In the genomic region with DNA sequence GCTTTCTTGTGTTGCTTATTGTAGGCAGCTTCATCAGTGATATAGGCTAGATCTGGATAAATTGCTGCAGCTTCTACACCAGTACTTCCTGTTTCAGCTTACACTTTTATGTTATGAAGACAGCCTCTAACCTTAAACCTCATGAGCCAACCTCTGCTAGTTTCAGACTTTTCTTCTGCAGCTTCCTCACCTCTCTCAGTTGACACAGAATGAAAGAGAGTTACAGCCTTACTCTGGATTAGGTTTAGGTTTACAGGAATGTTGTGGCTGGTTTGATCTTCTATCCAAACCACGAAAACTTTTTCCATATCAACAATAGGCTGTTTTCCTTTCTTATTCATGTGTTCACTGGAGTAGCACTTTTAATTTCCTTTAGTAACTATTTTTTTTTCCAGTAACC, we compare ENCODE assay signal across 21 cellular contexts.
DNase-seq lines count a peak whose midpoint lies in the region; ATAC-seq lines count a peak whose summit lies in the region.
"Had no signal": no experiment of that assay in that cellular context is flagged by ENCODE, and none has a peak within 500 bp of the region (broad histone marks: within the 10 kb centered on the region; RNA-seq: fewer than 3 reads in every experiment).

No MANE protein-coding gene starts in this region.

- H4K91ac ChIP-seq in mesenchymal stem cell (ENCODE audit: low read length) = no peak overlapping the region

- H3K14ac ChIP-seq in mesenchymal stem cell (ENCODE audit: low read length in 2 of 2) = no peak overlapping the region

- no peak overlapping the region for H3K4me3 ChIP-seq in mesenchymal stem cell (ENCODE audit: insufficient read depth in 1 of 2, low read depth in 1 of 2, low read length in 2 of 2)
- H3K4me3 ChIP-seq: cardiac muscle cell, sigmoid colon, stomach, upper lobe of right lung had no signal

- peak overlapping the region; percentile 1 for H3K27ac ChIP-seq in mesenchymal stem cell (ENCODE audit: low read length, poor library complexity, severe bottlenecking)
- H3K27ac ChIP-seq: C4-2B, cardiac muscle cell, sigmoid colon, stomach, upper lobe of right lung had no signal

- H2BK15ac ChIP-seq in mesenchymal stem cell (ENCODE audit: low read depth, poor library complexity, severe bottlenecking) = no peak overlapping the region

- H2AK5ac ChIP-seq in mesenchymal stem cell (ENCODE audit: low read length, severe bottlenecking) = no peak overlapping the region

- H2AFZ ChIP-seq in mesenchymal stem cell (ENCODE audit: low read depth, low read length) = no peak overlapping the region

- no peaks in the 10 kb centered on the region for H3K36me3 ChIP-seq in mesenchymal stem cell (ENCODE audit: control insufficient read depth in 1 of 2, insufficient read depth in 2 of 2, low read depth in 1 of 2, low read length in 2 of 2)
- H3K36me3 ChIP-seq: cardiac muscle cell, sigmoid colon, stomach, upper lobe of right lung had no signal

- no peak overlapping the region for H3K18ac ChIP-seq in mesenchymal stem cell (ENCODE audit: low read depth in 1 of 2, low read length in 2 of 2)

- no peaks in the 10 kb centered on the region for H3K27me3 ChIP-seq in mesenchymal stem cell (ENCODE audit: control insufficient read depth in 1 of 2, insufficient read depth in 1 of 2, low read length in 2 of 2)
- H3K27me3 ChIP-seq: cardiac muscle cell, sigmoid colon, stomach, upper lobe of right lung had no signal

- no peak overlapping the region for H4K8ac ChIP-seq in mesenchymal stem cell (ENCODE audit: low read length)

- DNase-seq in SKM-1 (lab: John Stamatoyannopoulos, UW; ENCODE audit: unreplicated experiment) (peak; percentile 4), SKM-1 treated with dmso at 0.1 percent for 144 hours (lab: John Stamatoyannopoulos, UW; ENCODE audit: unreplicated experiment) (no peak), SW480 (ENCODE audit: low spot score) (peak; percentile 24), mesenchymal stem cell (peak; percentile 3), A172 (ENCODE audit: low spot score) (no peak)
- no peak for DNase-seq in activated effector memory CD4-positive, alpha-beta T cell treated with Interleukin-2 at 50 U/mL for 16 hours
- no peak for DNase-seq in activated T-cell treated with anti-CD3 and anti-CD28 coated beads, Interleukin-2, amount 50 U/mL, for 48 hours
- DNase-seq: activated CD4-positive, alpha-beta T cell treated with anti-CD3 and anti-CD28 coated beads, Interleukin-2, amount 50 U/mL, for 4 hours; activated naive CD8-positive, alpha-beta T cell treated with anti-CD3 and anti-CD28 coated beads for 36 hours; activated T-cell treated with anti-CD3 and anti-CD28 coated beads, Interleukin-2, amount 50 U/mL, for 24 hours; GOT3; KG1; NCI-H1436; NCI-H748 treated with DMSO at 0.1 percent for 48 hours; sigmoid colon; stimulated activated CD4-positive, alpha-beta T cell treated with anti-CD3 and anti-CD28 coated beads, Interleukin-1b, Interleukin-23, amount 100 ng/mL, for 48 hours; stomach; upper lobe of right lung had no signal

- peak; percentile 42 for ATAC-seq in HG03095 (IDR thresholded peaks at IDR 0.05; ENCODE audit: unreplicated experiment)
- ATAC-seq: upper lobe of right lung had no signal

- no peak overlapping the region for H3K4me2 ChIP-seq in mesenchymal stem cell (ENCODE audit: low read length, poor library complexity, severe bottlenecking)

- no CpG with 5 or more reads among the region's 1 CpG for WGBS in mesenchymal stem cell

- H3K4ac ChIP-seq in mesenchymal stem cell (ENCODE audit: low read depth in 1 of 2, low read length in 2 of 2) = no peak overlapping the region

- no peak overlapping the region for H2BK120ac ChIP-seq in mesenchymal stem cell (ENCODE audit: low read depth, low read length)

- no peaks in the 10 kb centered on the region for H3K4me1 ChIP-seq in mesenchymal stem cell (ENCODE audit: control insufficient read depth, insufficient read depth, low read depth, low read length)
- H3K4me1 ChIP-seq: sigmoid colon, stomach, upper lobe of right lung had no signal

- H2BK5ac ChIP-seq in mesenchymal stem cell (ENCODE audit: low read depth, low read length, poor library complexity, severe bottlenecking) = no peak overlapping the region

- H3K79me1 ChIP-seq in mesenchymal stem cell (replicated peaks; ENCODE audit: low read length, poor library complexity, severe bottlenecking) = no peaks in the 10 kb centered on the region

- H3K9me3 ChIP-seq in mesenchymal stem cell (ENCODE audit: control insufficient read depth, low read length) = no peaks in the 10 kb centered on the region
- H3K9me3 ChIP-seq: sigmoid colon, stomach, upper lobe of right lung had no signal

- no peak overlapping the region for H2BK12ac ChIP-seq in mesenchymal stem cell (ENCODE audit: low read length in 2 of 2)

- no peak overlapping the region for H3K23ac ChIP-seq in mesenchymal stem cell (ENCODE audit: low read length in 2 of 2)

- no peak overlapping the region for H3K9ac ChIP-seq in mesenchymal stem cell (ENCODE audit: low read length)

Comparison
In these comparisons a context has a peak if more than half of its experiments do, and no peak if none do; other contexts are left out.
1. DNase-seq: peak in SKM-1 (single experiment), SW480 (single experiment) and mesenchymal stem cell (single experiment); none in SKM-1 treated with dmso at 0.1 percent for 144 hours (single experiment), A172 (single experiment), activated effector memory CD4-positive, alpha-beta T cell treated with Interleukin-2 at 50 U/mL for 16 hours (single experiment) and activated T-cell treated with anti-CD3 and anti-CD28 coated beads, Interleukin-2, amount 50 U/mL, for 48 hours (0 of 2).